In the genomic region with DNA sequence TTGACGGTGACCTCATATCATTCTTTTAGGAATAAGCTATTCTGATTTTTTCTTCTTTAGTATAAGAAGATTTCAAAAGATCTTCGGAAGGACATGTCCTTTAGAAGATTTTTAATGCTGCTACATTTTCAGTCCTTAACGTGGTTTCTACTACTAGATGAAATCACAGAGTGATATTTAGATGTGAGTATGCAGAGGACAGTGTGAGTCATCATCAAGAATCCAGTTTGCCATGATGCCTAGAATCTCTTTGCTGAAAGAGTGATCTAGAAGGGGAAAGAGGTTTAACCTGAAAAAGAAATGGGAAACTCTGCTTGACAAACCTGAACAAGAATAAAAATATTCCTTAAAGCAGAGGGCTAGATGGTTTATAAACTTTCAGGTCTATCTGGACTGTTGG, we compare ENCODE assay signal across 21 cellular contexts. TPM values are rescaled to one million over a fixed set of nuclear protein-coding genes. Genes with fewer than 3 reads are reported as not detected.
A peak's percentile ranks its signal among the peaks of the same experiment; 100 is the strongest.
DNase-seq lines count a peak whose midpoint lies in the region; ATAC-seq, FAIRE-seq and TF ChIP-seq lines count a peak whose summit lies in the region.
"Had no signal": no experiment of that assay in that cellular context is flagged by ENCODE, and none has a peak within 500 bp of the region (broad histone marks: within the 10 kb centered on the region; RNA-seq: fewer than 3 reads in every experiment).

No MANE protein-coding gene starts in this region.

- DNase-seq in AG20443 (ENCODE audit: low spot score) (peak; percentile 29), HFFc6 (peak; percentile 11), astrocyte (ENCODE audit: low read depth) (peak; percentile 33), fibroblast of the aortic adventitia (ENCODE audit: low read depth) (peak; percentile 13), NK-92 (lab: John Stamatoyannopoulos, UW; ENCODE audit: unreplicated experiment) (no peak), GM13977 (ENCODE audit: low spot score) (no peak), SHP77 (lab: John Stamatoyannopoulos, UW) (no peak)
- DNase-seq: DMS 273 treated with DMSO at 0.1 percent for 48 hours, MG63, NCI-H1092, NCI-H146, NCI-H510A treated with DMSO at 0.1 percent for 48 hours had no signal

- H3K27ac Mint-ChIP-seq in HFFc6 (no peak overlapping the region), astrocyte (ENCODE audit: unreplicated experiment) (no peak overlapping the region)

- H3K4me3 Mint-ChIP-seq in HFFc6 (no peak overlapping the region), astrocyte (ENCODE audit: unreplicated experiment) (no peak overlapping the region)
- H3K4me3 Mint-ChIP-seq: CD14-positive monocyte had no signal

- H2AFZ ChIP-seq in astrocyte (ENCODE audit: low read depth, low read length) = no peak overlapping the region

- H4K20me1 ChIP-seq in astrocyte (ENCODE audit: insufficient read depth, low read length) = no peaks in the 10 kb centered on the region

- no peaks in the 10 kb centered on the region for H3K36me3 ChIP-seq in astrocyte (ENCODE audit: insufficient read depth, low read length)
- H3K36me3 ChIP-seq: MG63 had no signal

- TF ChIP-seq CTCF in HFFc6 (IDR thresholded peaks at IDR 0.05) (no peak), astrocyte (IDR thresholded peaks at IDR 0.05; ENCODE audit: insufficient read depth, low read depth, low read length) (no peak), fibroblast of the aortic adventitia (IDR thresholded peaks at IDR 0.05; ENCODE audit: insufficient read depth, low read length) (no peak), GM13977 (IDR thresholded peaks at IDR 0.05; ENCODE audit: extremely low read depth, insufficient read depth, missing control alignments) (no peak)

- in situ Hi-C loops in GM13977 (cut with MboI; ENCODE audit: low pct_unique_long_range_greater_than_20kb, low sequenced_read_pairs, unreplicated experiment) = no loop called here

- H3K4me1 ChIP-seq in astrocyte (ENCODE audit: insufficient read depth, low read length) = no peaks in the 10 kb centered on the region

- no peak overlapping the region for H3K27ac ChIP-seq in astrocyte (ENCODE audit: low read depth, low read length)
- H3K27ac ChIP-seq: KMS-11, SK-N-MC had no signal

- no peak overlapping the region for H3K4me2 ChIP-seq in astrocyte (ENCODE audit: low read length)
- H3K4me2 ChIP-seq: KMS-11 had no signal

- H3K9ac ChIP-seq in astrocyte (ENCODE audit: low read length) = no peak overlapping the region
- H3K9ac ChIP-seq: KMS-11 had no signal

- H3K27me3 Mint-ChIP-seq in HFFc6 (ENCODE audit: insufficient read depth) = peaks cover 6% of the 10 kb centered on the region; the same call in 1 of the 2 replicates
- H3K27me3 Mint-ChIP-seq in astrocyte (ENCODE audit: low read depth, unreplicated experiment) = peaks cover 26% of the 10 kb centered on the region

- H3K9me3 Mint-ChIP-seq in HFFc6 (no peaks in the 10 kb centered on the region), astrocyte (ENCODE audit: unreplicated experiment) (no peaks in the 10 kb centered on the region)

- FAIRE-seq in astrocyte (lab: Jason Lieb, UNC) = no peak
- FAIRE-seq: A204.1, GM19239 had no signal

- H3K4me1 Mint-ChIP-seq in HFFc6 (ENCODE audit: low read depth) (peaks cover 9% of the 10 kb centered on the region), astrocyte (ENCODE audit: low read depth, unreplicated experiment) (peaks cover 5% of the 10 kb centered on the region)
- H3K4me1 Mint-ChIP-seq: CD14-positive monocyte had no signal

- no peak for ATAC-seq in GM21423 (IDR thresholded peaks at IDR 0.05; ENCODE audit: unreplicated experiment)
- ATAC-seq: HCT116, Panc1, Right ventricle myocardium inferior had no signal

- H3K79me2 ChIP-seq in astrocyte (ENCODE audit: insufficient read depth, low read length) = no peaks in the 10 kb centered on the region

- H3K9me3 ChIP-seq in astrocyte (ENCODE audit: insufficient read depth, low read depth, low read length) = no peaks in the 10 kb centered on the region
- H3K9me3 ChIP-seq: MG63 had no signal

- H3K27me3 ChIP-seq in astrocyte (ENCODE audit: insufficient read depth, low read length) = peaks cover 4% of the 10 kb centered on the region

- H3K36me3 Mint-ChIP-seq in HFFc6 (ENCODE audit: low read depth) = no peaks in the 10 kb centered on the region
- H3K36me3 Mint-ChIP-seq in astrocyte (ENCODE audit: low read depth, unreplicated experiment) = no peaks in the 10 kb centered on the region
- H3K36me3 Mint-ChIP-seq: CD14-positive monocyte had no signal

- H3K4me3 ChIP-seq in astrocyte (ENCODE audit: insufficient read depth, low read depth, low read length) = no peak overlapping the region
- H3K4me3 ChIP-seq in fibroblast of the aortic adventitia (ENCODE audit: low read depth, low read length) = no peak overlapping the region
- H3K4me3 ChIP-seq: MG63, SK-N-MC had no signal

RNA-seq across cellular contexts. Expression of a gene that starts 43.2 kb away (rescaled TPM):
- total RNA-seq in HFFc6 (2021; fragmentation: NEBNext Ultra II Directional; extraction: Animal tissue kit (Norgen Biotek cat#: 25700)) = under 1 TPM; 0.14 to 0.53 (median 0.39) TPM
- 0.23 TPM in 1 of 2 replicates, not detected in the other for total RNA-seq in astrocyte
- total RNA-seq in fibroblast of the aortic adventitia (ENCODE audit: low replicate concordance) = 3.7 and 6.1 TPM in 2 replicates
- total RNA-seq: Right ventricle myocardium inferior had no signal

Comparison
In these comparisons a context has a peak if more than half of its experiments do, and no peak if none do; other contexts are left out.
1. DNase-seq: peak in AG20443 (single experiment), HFFc6 (single experiment), astrocyte (single experiment) and fibroblast of the aortic adventitia (single experiment); none in NK-92 (single experiment), GM13977 (single experiment) and SHP77 (0 of 2).